Comparison of ENCODE assay signal across 14 cellular contexts in genomic region chr11:32438883-32439487, GRCh38. TPM values are rescaled to one million over a fixed set of nuclear protein-coding genes. Genes with fewer than 3 reads are reported as not detected.
DNase-seq lines count a peak whose midpoint lies in the region; ATAC-seq and TF ChIP-seq lines count a peak whose summit lies in the region.
"Had no signal": no experiment of that assay in that cellular context is flagged by ENCODE, and none has a peak within 500 bp of the region (broad histone marks: within the 10 kb centered on the region; RNA-seq: fewer than 3 reads in every experiment).

No MANE protein-coding gene starts in this region.

- H3F3A ChIP-seq in neural cell (ENCODE audit: insufficient read depth, low read length, poor library complexity, severe bottlenecking): no peaks in the 10 kb centered on the region

- peaks cover 88% of the 10 kb centered on the region for H3K27me3 Mint-ChIP-seq in activated naive CD8-positive, alpha-beta T cell treated with anti-CD3 and anti-CD28 coated beads for 36 hours

- peaks cover 26% of the 10 kb centered on the region for H3K4me1 Mint-ChIP-seq in activated naive CD8-positive, alpha-beta T cell treated with anti-CD3 and anti-CD28 coated beads for 36 hours

- no peaks in the 10 kb centered on the region for H3K36me3 ChIP-seq in BLaER1
- H3K36me3 ChIP-seq in HUES64 (ENCODE audit: insufficient read depth, low read length): no peaks in the 10 kb centered on the region
- no peaks in the 10 kb centered on the region for H3K36me3 ChIP-seq in neural cell (ENCODE audit: insufficient read depth, low read length)
- H3K36me3 ChIP-seq: ascending aorta had no signal

- H3K4me3 ChIP-seq in BLaER1: peak overlapping the region; percentile 55; the same call in 1 of the 2 replicates
- H3K4me3 ChIP-seq in HUES64 (ENCODE audit: low read length): peak overlapping the region; percentile 4; the same call in 1 of the 2 replicates
- no peak overlapping the region for H3K4me3 ChIP-seq in neural cell (ENCODE audit: low read length)

- H3K9ac ChIP-seq in BLaER1 (no peak overlapping the region), HUES64 (ENCODE audit: low read depth, low read length) (no peak overlapping the region), neural cell (ENCODE audit: low read length) (no peak overlapping the region)

- H4K20me1 ChIP-seq in BLaER1 (peaks cover 63% of the 10 kb centered on the region), neural cell (ENCODE audit: insufficient read depth) (no peaks in the 10 kb centered on the region)

- H3K4me1 ChIP-seq in BLaER1: peaks cover 53% of the 10 kb centered on the region
- peaks cover 11% of the 10 kb centered on the region for H3K4me1 ChIP-seq in HUES64 (ENCODE audit: insufficient read depth, low read length)

- DNase-seq in erythroblast (lab: John Stamatoyannopoulos, UW): peak; percentile 13 to 17
- no peak for DNase-seq in mucosa of gallbladder (ENCODE audit: low spot score)
- no peak for DNase-seq in NCI-H2171 (lab: John Stamatoyannopoulos, UW)
- no peak for DNase-seq in activated naive CD8-positive, alpha-beta T cell treated with anti-CD3 and anti-CD28 coated beads for 36 hours
- DNase-seq: NCI-H1048; NCI-H510A treated with DMSO at 0.1 percent for 48 hours; stimulated activated CD4-positive, alpha-beta T cell treated with anti-CD3 and anti-CD28 coated beads, Interleukin-15, amount 100 ng/mL, for 24 hours had no signal

- H3K4me2 ChIP-seq in BLaER1 (peak overlapping the region; percentile 19), neural cell (ENCODE audit: low read length) (no peak overlapping the region)

- TF ChIP-seq RAD21 in neural cell (conservative IDR thresholded peaks at IDR 0.05): no peak

- no peak for ATAC-seq in HG03342 (IDR thresholded peaks at IDR 0.05; ENCODE audit: unreplicated experiment)

- no peaks in the 10 kb centered on the region for H3K36me3 Mint-ChIP-seq in activated naive CD8-positive, alpha-beta T cell treated with anti-CD3 and anti-CD28 coated beads for 36 hours

- H3K79me2 ChIP-seq in neural cell (replicated peaks; ENCODE audit: insufficient read depth, low read length): no peaks in the 10 kb centered on the region

- no peak for TF ChIP-seq POLR2A in erythroblast (IDR thresholded peaks at IDR 0.05; ENCODE audit: low read length)

- no peaks in the 10 kb centered on the region for H3K9me2 ChIP-seq in neural cell (ENCODE audit: insufficient read depth, low read length)

- no peak overlapping the region for H3K27ac Mint-ChIP-seq in activated naive CD8-positive, alpha-beta T cell treated with anti-CD3 and anti-CD28 coated beads for 36 hours

- no peaks in the 10 kb centered on the region for H3K9me3 Mint-ChIP-seq in activated naive CD8-positive, alpha-beta T cell treated with anti-CD3 and anti-CD28 coated beads for 36 hours

- no peak overlapping the region for H2AFZ ChIP-seq in neural cell (ENCODE audit: low read depth, low read length)

- no peak for TF ChIP-seq EP300 in neural cell (conservative IDR thresholded peaks at IDR 0.05; ENCODE audit: poor library complexity, severe bottlenecking)

- WGBS in HUES64: 3% methylated on average over 45 of the region's 47 CpGs

- H3K27ac ChIP-seq in BLaER1: no peak overlapping the region
- H3K27ac ChIP-seq in HUES64 (ENCODE audit: low read depth, low read length): no peak overlapping the region
- no peak overlapping the region for H3K27ac ChIP-seq in neural cell (ENCODE audit: low read length)
- H3K27ac ChIP-seq: ascending aorta, VCaP had no signal

- peaks cover 18% of the 10 kb centered on the region for H3K9me3 ChIP-seq in BLaER1
- no peaks in the 10 kb centered on the region for H3K9me3 ChIP-seq in HUES64 (ENCODE audit: insufficient read depth, low read depth, low read length)
- no peaks in the 10 kb centered on the region for H3K9me3 ChIP-seq in neural cell (ENCODE audit: low read length)
- H3K9me3 ChIP-seq: ascending aorta had no signal

- peaks cover 90% of the 10 kb centered on the region for H3K27me3 ChIP-seq in BLaER1
- peaks cover 100% of the 10 kb centered on the region for H3K27me3 ChIP-seq in HUES64 (ENCODE audit: insufficient read depth, low read length)
- peaks cover 99% of the 10 kb centered on the region for H3K27me3 ChIP-seq in neural cell (ENCODE audit: insufficient read depth, low read depth, low read length)

- no peak overlapping the region for H3K4me3 Mint-ChIP-seq in activated naive CD8-positive, alpha-beta T cell treated with anti-CD3 and anti-CD28 coated beads for 36 hours

- no peak for TF ChIP-seq CTCF in neural cell (IDR thresholded peaks at IDR 0.05; ENCODE audit: poor library complexity, severe bottlenecking)

TF ChIP-seq in neural cell, 6 proteins besides CTCF, POLR2A, EP300 and RAD21:
- peak; percentile 79 for TF ChIP-seq EZH2 (IDR thresholded peaks at IDR 0.05; ENCODE audit: borderline replicate concordance, insufficient read depth, low read length, poor library complexity, severe bottlenecking)
- no peak for TF ChIP-seq MXI1 (conservative IDR thresholded peaks at IDR 0.05; ENCODE audit: poor library complexity, severe bottlenecking)
- TF ChIP-seq POLR2AphosphoS5 (IDR thresholded peaks at IDR 0.05): peak; percentile 31
- TF ChIP-seq REST (IDR thresholded peaks at IDR 0.05; ENCODE audit: borderline replicate concordance): no peak

RNA-seq across cellular contexts. Expression of gene WT1, which starts 3.6 kb away (rescaled TPM):
- polyA plus RNA-seq in HUES64 (2013, experiment 1 of 2): 0.10 TPM
- polyA plus RNA-seq in HUES64 (2013, experiment 2 of 2): not detected
- not detected in 2 replicates for polyA plus RNA-seq in neural cell
- not detected in 2 replicates for polyA minus RNA-seq in neural cell
- 0.17 TPM for total RNA-seq in mucosa of gallbladder
- total RNA-seq in activated naive CD8-positive, alpha-beta T cell treated with anti-CD3 and anti-CD28 coated beads for 36 hours: not detected
- total RNA-seq: ascending aorta had no signal
- polyA plus RNA-seq: BJ had no signal

Comparison
In these comparisons a context has a peak if more than half of its experiments do, and no peak if none do; other contexts are left out.
1. DNase-seq: peak in erythroblast (2 of 2); none in mucosa of gallbladder (single experiment), NCI-H2171 (single experiment) and activated naive CD8-positive, alpha-beta T cell treated with anti-CD3 and anti-CD28 coated beads for 36 hours (single experiment).